21 cellular contexts compared by ENCODE assay signal in genomic region chr1:3780901-3781300, GRCh38. TPM values are rescaled to one million over a fixed set of nuclear protein-coding genes. Genes with fewer than 3 reads are reported as not detected.
A peak's percentile ranks its signal among the peaks of the same experiment; 100 is the strongest.
DNase-seq lines count a peak whose midpoint lies in the region; FAIRE-seq and TF ChIP-seq lines count a peak whose summit lies in the region.
"Had no signal": no experiment of that assay in that cellular context is flagged by ENCODE, and none has a peak within 500 bp of the region (broad histone marks: within the 10 kb centered on the region; RNA-seq: fewer than 3 reads in every experiment).

No MANE protein-coding gene starts in this region.

- TF ChIP-seq CTCF in C4-2B (conservative IDR thresholded peaks at IDR 0.05) (no peak), VCaP (conservative IDR thresholded peaks at IDR 0.05) (no peak), kidney (IDR thresholded peaks at IDR 0.05; ENCODE audit: borderline replicate concordance, extremely low read depth, insufficient read depth) (no peak)

- no peak overlapping the region for H3K4me3 ChIP-seq in kidney (ENCODE audit: low read length in 2 of 2)
- H3K4me3 ChIP-seq: A549, BLaER1, GM23248 had no signal

- peaks cover 5 to 8% of the 10 kb centered on the region in 2 donors for H3K4me1 ChIP-seq in kidney (ENCODE audit: control insufficient read depth in 1 of 2, insufficient read depth in 1 of 2, low read depth in 1 of 2, low read length in 2 of 2)

- no peak for DNase-seq in activated T-cell treated with anti-CD3 and anti-CD28 coated beads, Interleukin-2, amount 50 U/mL, for 24 hours
- DNase-seq in activated T-cell treated with anti-CD3 and anti-CD28 coated beads, Interleukin-2, amount 50 U/mL, for 1 hour, result no peak
- peak; percentile 59 for DNase-seq in kidney
- DNase-seq in H54 (ENCODE audit: insufficient read length, low spot score), result no peak
- DNase-seq in stimulated activated CD4-positive, alpha-beta T cell treated with anti-CD3 and anti-CD28 coated beads, Interleukin-4, amount 100 ng/mL, for 1 hour, result no peak
- DNase-seq in CD1c-positive myeloid dendritic cell (ENCODE audit: extremely low spot score), result no peak
- DNase-seq: AML-193; CD4-positive, CD25-positive, alpha-beta regulatory T cell; DMS153; DMS79; GDM1; GM23248 had no signal

- H3K27ac Mint-ChIP-seq in activated T-cell treated with anti-CD3 and anti-CD28 coated beads, Interleukin-2, amount 50 U/mL, for 24 hours, result peak overlapping the region; percentile 11

- peaks cover 31 to 35% of the 10 kb centered on the region in 2 donors for H3K36me3 ChIP-seq in kidney (ENCODE audit: control insufficient read depth in 1 of 2, insufficient read depth in 2 of 2, low read length in 2 of 2)

- no peaks in the 10 kb centered on the region for H3K27me3 Mint-ChIP-seq in activated T-cell treated with anti-CD3 and anti-CD28 coated beads, Interleukin-2, amount 50 U/mL, for 24 hours
- H3K27me3 Mint-ChIP-seq: CD4-positive, CD25-positive, alpha-beta regulatory T cell had no signal

- H3K9ac ChIP-seq in kidney (ENCODE audit: low read length in 2 of 2), result no peak overlapping the region
- H3K9ac ChIP-seq: BLaER1, GM23248 had no signal

- H3K4me1 Mint-ChIP-seq in activated T-cell treated with anti-CD3 and anti-CD28 coated beads, Interleukin-2, amount 50 U/mL, for 24 hours (ENCODE audit: low read depth), result peaks cover under 1% of the 10 kb centered on the region

- no peaks in the 10 kb centered on the region for H3K9me3 ChIP-seq in kidney (ENCODE audit: control insufficient read depth in 1 of 2, low read length in 2 of 2)
- H3K9me3 ChIP-seq: A549, BLaER1 had no signal

- H3K27ac ChIP-seq in C4-2B, result peak overlapping the region; percentile 66
- peak overlapping the region; percentile 77 for H3K27ac ChIP-seq in VCaP
- no peak overlapping the region for H3K27ac ChIP-seq in kidney (ENCODE audit: low read depth in 2 of 2, low read length in 2 of 2)
- H3K27ac ChIP-seq: 22Rv1, A549, BLaER1, GM23248 had no signal

- no peak for TF ChIP-seq POLR2A in H54 (IDR thresholded peaks at IDR 0.05; ENCODE audit: low read depth, low read length)

- H3K4me3 Mint-ChIP-seq in activated T-cell treated with anti-CD3 and anti-CD28 coated beads, Interleukin-2, amount 50 U/mL, for 24 hours, result no peak overlapping the region
- H3K4me3 Mint-ChIP-seq: CD4-positive, CD25-positive, alpha-beta regulatory T cell had no signal

- no peak for FAIRE-seq in kidney (lab: Jason Lieb, UNC)
- FAIRE-seq in H54 (lab: Jason Lieb, UNC), result no peak
- FAIRE-seq: A549, GM12892, GM18507 had no signal

- intact Hi-C loops in kidney (cut with DNase I), result no loop called here

- peaks cover 71% of the 10 kb centered on the region for H3K36me3 Mint-ChIP-seq in activated T-cell treated with anti-CD3 and anti-CD28 coated beads, Interleukin-2, amount 50 U/mL, for 24 hours (ENCODE audit: low read depth)

- no peaks in the 10 kb centered on the region for H3K9me3 Mint-ChIP-seq in activated T-cell treated with anti-CD3 and anti-CD28 coated beads, Interleukin-2, amount 50 U/mL, for 24 hours
- H3K9me3 Mint-ChIP-seq: CD4-positive, CD25-positive, alpha-beta regulatory T cell had no signal

RNA-seq across cellular contexts. Expression of gene SMIM1, which starts 8.4 kb away (rescaled TPM):
- total RNA-seq in kidney, result 7.0 TPM
- polyA plus RNA-seq in kidney (ENCODE audit: insufficient read depth, low read depth, low replicate concordance), result 49.5 TPM
- total RNA-seq: Daoy, GM23248, H4 had no signal
- polyA plus RNA-seq: GM23248 had no signal

RNA-seq across cellular contexts. Expression of gene LRRC47, which starts 15.4 kb away (rescaled TPM):
- total RNA-seq in kidney, result 42.4 TPM
- 28.8 TPM for polyA plus RNA-seq in kidney (ENCODE audit: insufficient read depth, low read depth, low replicate concordance)

RNA-seq across cellular contexts. Expression of gene CCDC27, which starts 28.7 kb away (rescaled TPM):
- not detected for total RNA-seq in kidney
- not detected for polyA plus RNA-seq in kidney (ENCODE audit: insufficient read depth, low read depth, low replicate concordance)
- total RNA-seq: CD4-positive, CD25-positive, alpha-beta regulatory T cell; Daoy; GM23248; H4 had no signal
- polyA plus RNA-seq: A549; CD4-positive, CD25-positive, alpha-beta regulatory T cell; GM23248 had no signal

Comparison
In these comparisons a context has a peak if more than half of its experiments do, and no peak if none do; other contexts are left out.
1. H3K27ac ChIP-seq: peak in C4-2B (single experiment) and VCaP (single experiment); none in kidney (0 of 2).